17 cellular contexts compared by ENCODE assay signal in the genomic region with DNA sequence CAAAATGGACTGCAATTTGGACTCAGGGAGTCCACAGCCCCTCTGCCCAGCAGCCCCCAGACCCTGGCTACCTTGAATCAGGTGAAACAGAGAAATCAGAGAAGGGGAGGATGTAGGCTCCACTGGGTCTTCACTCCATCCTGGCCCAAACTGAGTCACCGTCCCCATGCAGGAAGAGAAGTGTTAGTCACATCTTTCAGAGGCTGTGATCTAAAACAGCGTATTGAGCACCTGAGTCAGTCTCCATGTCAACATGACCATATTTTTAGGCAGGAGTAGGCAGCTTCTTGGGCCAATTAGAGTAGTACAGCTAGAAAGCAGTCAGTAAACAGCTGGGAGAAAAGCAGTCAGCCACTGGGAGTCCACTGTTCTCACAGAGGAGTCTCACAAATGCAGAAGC. TPM values are rescaled to one million over a fixed set of nuclear protein-coding genes. Genes with fewer than 3 reads are reported as not detected.
DNase-seq lines count a peak whose midpoint lies in the region; ATAC-seq, FAIRE-seq and TF ChIP-seq lines count a peak whose summit lies in the region.
"Had no signal": no experiment of that assay in that cellular context is flagged by ENCODE, and none has a peak within 500 bp of the region (broad histone marks: within the 10 kb centered on the region; RNA-seq: fewer than 3 reads in every experiment).

No MANE protein-coding gene starts in this region.

- H3K27me3 Mint-ChIP-seq in activated CD4-positive, alpha-beta T cell treated with anti-CD3 and anti-CD28 coated beads for 36 hours, result peaks cover 2% of the 10 kb centered on the region

- no peak overlapping the region for H3K4me3 Mint-ChIP-seq in activated CD4-positive, alpha-beta T cell treated with anti-CD3 and anti-CD28 coated beads for 36 hours
- H3K4me3 Mint-ChIP-seq: activated naive CD4-positive, alpha-beta T cell treated with anti-CD3 and anti-CD28 coated beads, Interleukin-2, amount 50 U/mL, for 24 hours; CD8-positive, alpha-beta T cell; nephron had no signal

- TF ChIP-seq POLR2A in GM12891 (IDR thresholded peaks at IDR 0.05; ENCODE audit: low read depth, low read length), result no peak

- intact Hi-C loops in activated CD4-positive, alpha-beta T cell treated with anti-CD3 and anti-CD28 coated beads for 36 hours (cut with DNase I, micrococcal nuclease), result no loop called here

- peak; percentile 64 for DNase-seq in activated CD4-positive, alpha-beta T cell treated with anti-CD3 and anti-CD28 coated beads for 36 hours
- DNase-seq in activated CD4-positive, alpha-beta T cell treated with anti-CD3 and anti-CD28 coated beads, Interleukin-2, amount 50 U/mL, for 1 hour, result no peak
- DNase-seq in GM12891 (ENCODE audit: insufficient read length, low spot score), result no peak
- peak; percentile 34 for DNase-seq in RPMI7951 (ENCODE audit: low read depth)
- DNase-seq in inferior parietal cortex (ENCODE audit: extremely low spot score), result peak; percentile 39
- DNase-seq in NCI-H82 treated with DMSO at 0.1 percent for 48 hours (lab: John Stamatoyannopoulos, UW; ENCODE audit: unreplicated experiment), result no peak
- no peak for DNase-seq in SIG-M5 treated with dmso at 0.1 percent for 504 hours (lab: John Stamatoyannopoulos, UW; ENCODE audit: unreplicated experiment)
- DNase-seq: activated CD4-positive, alpha-beta T cell treated with anti-CD3 and anti-CD28 coated beads, Interleukin-2, amount 50 U/mL, for 4 hours; CD8-positive, alpha-beta T cell; foreskin melanocyte; NCI-H1930; NCI-H510A treated with DMSO at 0.1 percent for 48 hours had no signal

- FAIRE-seq in GM12891 (lab: Jason Lieb, UNC), result peak; percentile 60
- FAIRE-seq: A549, HTR-8/SVneo had no signal

- POLR2A ChIA-PET in activated CD4-positive, alpha-beta T cell treated with anti-CD3 and anti-CD28 coated beads for 36 hours (lab: Charles Lee), result interaction anchor here (0.6 kb wide), 1 partner anchor 65 kb away, joined by 3 read pairs; no protein-coding TSS in a partner anchor

- no peaks in the 10 kb centered on the region for H3K36me3 Mint-ChIP-seq in activated CD4-positive, alpha-beta T cell treated with anti-CD3 and anti-CD28 coated beads for 36 hours (ENCODE audit: low read depth)
- H3K36me3 Mint-ChIP-seq: CD8-positive, alpha-beta T cell had no signal

- peak; percentile 95 for ATAC-seq in activated CD4-positive, alpha-beta T cell treated with anti-CD3 and anti-CD28 coated beads for 36 hours
- ATAC-seq in HG03025 (IDR thresholded peaks at IDR 0.05; ENCODE audit: low FRiP score, unreplicated experiment), result no peak
- ATAC-seq: A549; CD8-positive, alpha-beta T cell had no signal

- H3K27ac Mint-ChIP-seq in activated CD4-positive, alpha-beta T cell treated with anti-CD3 and anti-CD28 coated beads for 36 hours, result no peak overlapping the region
- H3K27ac Mint-ChIP-seq: activated naive CD4-positive, alpha-beta T cell treated with anti-CD3 and anti-CD28 coated beads, Interleukin-2, amount 50 U/mL, for 24 hours; CD8-positive, alpha-beta T cell; nephron had no signal

- H3K9me3 Mint-ChIP-seq in activated CD4-positive, alpha-beta T cell treated with anti-CD3 and anti-CD28 coated beads for 36 hours (ENCODE audit: low read depth), result peaks cover 7% of the 10 kb centered on the region

- CTCF ChIA-PET in activated CD4-positive, alpha-beta T cell treated with anti-CD3 and anti-CD28 coated beads for 36 hours (lab: Charles Lee), result interaction anchor here (1.0 to 2.9 kb wide), 7 partner anchors 11 to 521 kb away, joined by 3 to 6 read pairs (median 3); no protein-coding TSS in a partner anchor

- H3K4me1 Mint-ChIP-seq in activated CD4-positive, alpha-beta T cell treated with anti-CD3 and anti-CD28 coated beads for 36 hours, result peaks cover 18% of the 10 kb centered on the region

TF ChIP-seq in GM12891, 5 proteins besides CTCF, POLR2A, EP300 and RAD21:
- TF ChIP-seq POU2F2 (IDR thresholded peaks at IDR 0.05; ENCODE audit: low read depth, low read length) (no peak), PAX5 (IDR thresholded peaks at IDR 0.05; ENCODE audit: insufficient read depth, low read length, severe bottlenecking) (no peak), SPI1 (IDR thresholded peaks at IDR 0.05; ENCODE audit: low read depth, low read length) (no peak), TAF1 (IDR thresholded peaks at IDR 0.05; ENCODE audit: low read depth, low read length) (no peak), POLR2AphosphoS5 (IDR thresholded peaks at IDR 0.05; ENCODE audit: low read depth, low read length) (no peak)

RNA-seq across cellular contexts. Expression of a gene that starts 6.8 kb away (rescaled TPM):
- total RNA-seq in activated CD4-positive, alpha-beta T cell treated with anti-CD3 and anti-CD28 coated beads for 36 hours, result 1 to 10 TPM; 3.5 to 4.5 TPM
- 2.8 TPM for polyA plus RNA-seq in GM12891 (2012; ENCODE audit: low read depth, missing spikeins)
- total RNA-seq in RPMI7951 (2014; rRNA removed; shearing (Covaris generic)), result 3.5 and 3.6 TPM in 2 replicates

RNA-seq across cellular contexts. Expression of a gene that starts 52.7 kb away (rescaled TPM):
- 10 to 100 TPM; 69.3 to 87.1 TPM for total RNA-seq in activated CD4-positive, alpha-beta T cell treated with anti-CD3 and anti-CD28 coated beads for 36 hours
- 31.7 TPM for polyA plus RNA-seq in GM12891 (2012; ENCODE audit: low read depth, missing spikeins)
- 32.5 and 37.6 TPM in 2 replicates for total RNA-seq in RPMI7951 (2014; rRNA removed; shearing (Covaris generic))

RNA-seq across cellular contexts. Expression of a gene that starts 54.2 kb away (rescaled TPM):
- 10 to 100 TPM; 67.3 to 83.8 TPM for total RNA-seq in activated CD4-positive, alpha-beta T cell treated with anti-CD3 and anti-CD28 coated beads for 36 hours
- polyA plus RNA-seq in GM12891 (2012; ENCODE audit: low read depth, missing spikeins), result 134 TPM
- 120 and 127 TPM in 2 replicates for total RNA-seq in RPMI7951 (2014; rRNA removed; shearing (Covaris generic))

Comparison
In these comparisons a context has a peak if more than half of its experiments do, and no peak if none do; other contexts are left out.
1. DNase-seq: peak in activated CD4-positive, alpha-beta T cell treated with anti-CD3 and anti-CD28 coated beads for 36 hours (single experiment), RPMI7951 (single experiment) and inferior parietal cortex (single experiment); none in activated CD4-positive, alpha-beta T cell treated with anti-CD3 and anti-CD28 coated beads, Interleukin-2, amount 50 U/mL, for 1 hour (single experiment), GM12891 (single experiment), NCI-H82 treated with DMSO at 0.1 percent for 48 hours (single experiment) and SIG-M5 treated with dmso at 0.1 percent for 504 hours (single experiment).